8 cellular contexts compared by ENCODE assay signal in the genomic region with DNA sequence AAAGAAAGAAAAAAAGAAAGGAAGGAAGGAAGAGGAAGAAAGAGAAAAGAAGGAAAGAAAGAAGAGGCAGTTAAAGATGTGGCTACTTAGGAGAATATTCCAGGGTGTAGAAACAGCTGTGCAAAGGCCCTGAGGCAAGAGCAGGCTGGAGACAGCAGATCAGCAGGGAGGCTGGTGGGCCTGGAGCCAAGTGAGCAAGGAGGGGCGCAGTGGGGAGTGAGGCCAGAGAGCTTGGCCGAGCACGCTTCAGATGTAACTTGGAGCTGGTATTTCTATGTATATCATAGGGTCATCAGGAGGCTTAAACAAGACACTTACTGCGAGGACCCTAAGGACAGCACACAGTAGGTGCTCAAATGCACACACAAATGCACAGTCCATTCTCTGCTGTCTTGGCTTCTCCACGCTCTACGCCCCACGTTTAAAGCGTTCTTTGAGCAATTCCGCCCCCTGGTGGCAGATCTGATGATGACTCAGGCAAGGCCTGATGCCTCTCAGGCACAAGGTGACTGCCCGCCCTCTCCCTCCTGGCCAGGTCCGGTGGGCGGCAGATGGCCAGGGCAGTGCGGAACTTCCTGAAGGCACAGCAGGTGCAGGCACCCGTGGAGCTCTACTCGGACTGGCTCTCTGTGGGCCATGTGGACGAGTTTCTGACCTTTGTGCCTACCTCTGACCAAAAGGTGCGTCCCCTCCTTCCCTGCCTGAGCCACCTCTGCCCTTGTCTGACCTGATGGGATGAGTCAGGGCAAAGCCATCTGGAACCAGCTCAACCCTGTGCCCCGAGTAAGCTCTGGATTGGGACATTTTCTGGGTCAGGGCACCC. TPM values are rescaled to one million over a fixed set of nuclear protein-coding genes. Genes with fewer than 3 reads are reported as not detected.
DNase-seq lines count a peak whose midpoint lies in the region; ATAC-seq and TF ChIP-seq lines count a peak whose summit lies in the region.

No MANE protein-coding gene starts in this region.

- H3K9me3 Mint-ChIP-seq in activated naive CD8-positive, alpha-beta T cell treated with anti-CD3 and anti-CD28 coated beads, Interleukin-2, amount 50 U/mL, for 24 hours = no peaks in the 10 kb centered on the region

- no peak overlapping the region for H3K4me3 ChIP-seq in GM06990 (replicated peaks; ENCODE audit: low read depth, low read length)
- no peak overlapping the region for H3K4me3 ChIP-seq in heart right ventricle

- H3K27ac ChIP-seq in heart right ventricle = no peak overlapping the region

- peak; percentile 43 for DNase-seq in GM06990 (ENCODE audit: extremely low read depth, insufficient read length)
- peak; percentile 88 for DNase-seq in NCI-H1092 (lab: John Stamatoyannopoulos, UW)
- DNase-seq in SW480 (ENCODE audit: low spot score) = peak; percentile 82
- DNase-seq in activated naive CD8-positive, alpha-beta T cell treated with anti-CD3 and anti-CD28 coated beads, Interleukin-2, amount 50 U/mL, for 24 hours = peak; percentile 93
- peak; percentile 81 to 84 for DNase-seq in heart right ventricle
- peak; percentile 72 for DNase-seq in putamen (ENCODE audit: low spot score)

- peaks cover 0 to 6% (median 0%) of the 10 kb centered on the region in 9 donors for H3K4me1 ChIP-seq in heart right ventricle

- WGBS in heart right ventricle, 2 donors = 15 to 18% methylated on average over 18 of the region's 18 CpGs

- no peaks in the 10 kb centered on the region for H3K36me3 Mint-ChIP-seq in activated naive CD8-positive, alpha-beta T cell treated with anti-CD3 and anti-CD28 coated beads, Interleukin-2, amount 50 U/mL, for 24 hours (ENCODE audit: low read depth)

- H3K36me3 ChIP-seq in GM06990 (ENCODE audit: control insufficient read depth, insufficient read depth, low read length) = no peaks in the 10 kb centered on the region
- H3K36me3 ChIP-seq in heart right ventricle = no peaks in the 10 kb centered on the region

- TF ChIP-seq CTCF in GM06990 (IDR thresholded peaks at IDR 0.05; ENCODE audit: insufficient read depth, low read length, poor library complexity, severe bottlenecking) (peak; percentile 76), heart right ventricle (IDR thresholded peaks at IDR 0.05) (peak; percentile 76 to 92 (median 86))

- ATAC-seq in activated naive CD8-positive, alpha-beta T cell treated with anti-CD3 and anti-CD28 coated beads, Interleukin-2, amount 50 U/mL, for 24 hours = peak; percentile 81
- peak; percentile 75 to 91 (median 85) for ATAC-seq in heart right ventricle
- ATAC-seq in HG02763 (IDR thresholded peaks at IDR 0.05; ENCODE audit: unreplicated experiment) = no peak
- ATAC-seq in HG02798 (IDR thresholded peaks at IDR 0.05; ENCODE audit: poor library complexity, unreplicated experiment) = no peak

- H3K27ac Mint-ChIP-seq in activated naive CD8-positive, alpha-beta T cell treated with anti-CD3 and anti-CD28 coated beads, Interleukin-2, amount 50 U/mL, for 24 hours = no peak overlapping the region

- peaks cover 2% of the 10 kb centered on the region for H3K4me1 Mint-ChIP-seq in activated naive CD8-positive, alpha-beta T cell treated with anti-CD3 and anti-CD28 coated beads, Interleukin-2, amount 50 U/mL, for 24 hours

- intact Hi-C loops in heart right ventricle (cut with DNase I) = loop anchor here (1.0 to 10.0 kb wide), 14 partner anchors 110 to 285 kb away; no protein-coding TSS in a partner anchor

- H3K27me3 ChIP-seq in GM06990 (replicated peaks; ENCODE audit: control insufficient read depth, insufficient read depth, low read length) (no peaks in the 10 kb centered on the region), heart right ventricle (peaks cover 0 to 47% (median 21%) of the 10 kb centered on the region in 7 donors)

- H3K9me3 ChIP-seq in heart right ventricle = no peaks in the 10 kb centered on the region

- no peak overlapping the region for H3K4me3 Mint-ChIP-seq in activated naive CD8-positive, alpha-beta T cell treated with anti-CD3 and anti-CD28 coated beads, Interleukin-2, amount 50 U/mL, for 24 hours

- H3K27me3 Mint-ChIP-seq in activated naive CD8-positive, alpha-beta T cell treated with anti-CD3 and anti-CD28 coated beads, Interleukin-2, amount 50 U/mL, for 24 hours = peaks cover 12% of the 10 kb centered on the region

RNA-seq across cellular contexts. Expression of gene PADI3, which starts 11.9 kb away (rescaled TPM):
- total RNA-seq in heart right ventricle = not detected
- polyA plus RNA-seq in heart right ventricle = not detected

RNA-seq across cellular contexts. Expression of gene PADI1, which starts 32.1 kb away (rescaled TPM):
- not detected for total RNA-seq in heart right ventricle
- polyA plus RNA-seq in heart right ventricle = under 1 TPM in 1 of 2 donors, not detected in 1; 0.01 TPM

Comparison
In these comparisons a context has a peak if more than half of its experiments do, and no peak if none do; other contexts are left out.
1. DNase-seq: peak in every context shown above with its lines; median percentile 93 in activated naive CD8-positive, alpha-beta T cell treated with anti-CD3 and anti-CD28 coated beads, Interleukin-2, amount 50 U/mL, for 24 hours; 88 in NCI-H1092; 82 in heart right ventricle; 82 in SW480; 72 in putamen; 43 in GM06990.
2. ATAC-seq: peak in activated naive CD8-positive, alpha-beta T cell treated with anti-CD3 and anti-CD28 coated beads, Interleukin-2, amount 50 U/mL, for 24 hours (single experiment) and heart right ventricle (8 of 8); none in HG02763 (single experiment) and HG02798 (single experiment).